In the genomic region with DNA sequence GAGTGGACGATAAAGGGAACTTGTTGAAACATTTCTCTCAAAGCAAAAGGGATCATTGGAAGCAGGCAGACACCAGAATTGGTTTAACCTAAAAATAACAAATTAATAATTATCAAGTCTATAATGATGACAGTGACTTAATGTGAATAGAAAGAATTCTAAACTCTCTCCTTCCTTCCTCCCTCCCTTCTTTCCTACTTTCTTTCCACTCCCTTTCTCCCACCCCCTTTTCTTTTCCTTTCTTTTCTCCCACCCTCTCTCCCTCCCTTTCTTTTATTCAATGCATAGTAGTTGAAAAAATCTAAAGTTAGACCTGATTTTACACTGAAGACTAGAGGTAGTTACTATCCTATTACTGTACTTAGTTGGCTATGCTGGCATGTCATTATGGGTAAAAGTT, we compare ENCODE assay signal across 27 cellular contexts. TPM values are rescaled to one million over a fixed set of nuclear protein-coding genes. Genes with fewer than 3 reads are reported as not detected.
DNase-seq lines count a peak whose midpoint lies in the region; ATAC-seq, FAIRE-seq and TF ChIP-seq lines count a peak whose summit lies in the region.
"Had no signal": no experiment of that assay in that cellular context is flagged by ENCODE, and none has a peak within 500 bp of the region (broad histone marks: within the 10 kb centered on the region; RNA-seq: fewer than 3 reads in every experiment).

No MANE protein-coding gene starts in this region.

- peak; percentile 42 for FAIRE-seq in GM19239 (lab: Jason Lieb, UNC)
- FAIRE-seq in pancreas (lab: Jason Lieb, UNC) = no peak
- FAIRE-seq: A549 had no signal

- H3K36me3 Mint-ChIP-seq in activated T-cell treated with anti-CD3 and anti-CD28 coated beads, Interleukin-2, amount 50 U/mL, for 24 hours (ENCODE audit: low read depth) = peaks cover 83% of the 10 kb centered on the region
- H3K36me3 Mint-ChIP-seq in activated naive CD8-positive, alpha-beta T cell treated with anti-CD3 and anti-CD28 coated beads for 36 hours = peaks cover 68% of the 10 kb centered on the region
- H3K36me3 Mint-ChIP-seq in natural killer cell (peaks cover 41% of the 10 kb centered on the region), Calu3 (ENCODE audit: insufficient read depth, unreplicated experiment) (peaks cover 5% of the 10 kb centered on the region)

- whole genome bisulfite sequencing in pancreas, 2 donors = 69 to 86% methylated on average over 1 of the region's 1 CpG

- TF ChIP-seq CTCF in natural killer cell (IDR thresholded peaks at IDR 0.05) (no peak), pancreas (IDR thresholded peaks at IDR 0.05) (no peak), Calu3 (IDR thresholded peaks at IDR 0.05; ENCODE audit: unreplicated experiment) (no peak)

- no peak overlapping the region for H3K4me3 ChIP-seq in pancreas
- H3K4me3 ChIP-seq: A549, ascending aorta, gastroesophageal sphincter, left ventricle myocardium inferior had no signal

- ATAC-seq in natural killer cell (no peak), pancreas (no peak), GM18520 (IDR thresholded peaks at IDR 0.05; ENCODE audit: unreplicated experiment) (no peak)
- ATAC-seq: A549, gastroesophageal sphincter had no signal

- intact Hi-C loops in natural killer cell (cut with micrococcal nuclease) = no loop called here
- intact Hi-C loops in pancreas (cut with DNase I) = no loop called here
- intact Hi-C loops in Calu3 (cut with micrococcal nuclease; ENCODE audit: unreplicated experiment) = no loop called here

- H3K4me1 Mint-ChIP-seq in activated T-cell treated with anti-CD3 and anti-CD28 coated beads, Interleukin-2, amount 50 U/mL, for 24 hours (ENCODE audit: low read depth) = peaks cover 79% of the 10 kb centered on the region
- peaks cover 77% of the 10 kb centered on the region for H3K4me1 Mint-ChIP-seq in activated naive CD8-positive, alpha-beta T cell treated with anti-CD3 and anti-CD28 coated beads for 36 hours
- H3K4me1 Mint-ChIP-seq in natural killer cell = peaks cover 62 to 82% of the 10 kb centered on the region in 2 donors
- H3K4me1 Mint-ChIP-seq in Calu3 (ENCODE audit: low read depth, unreplicated experiment) = peaks cover 7% of the 10 kb centered on the region

- H3K27me3 Mint-ChIP-seq in activated T-cell treated with anti-CD3 and anti-CD28 coated beads, Interleukin-2, amount 50 U/mL, for 24 hours = no peaks in the 10 kb centered on the region
- H3K27me3 Mint-ChIP-seq in activated naive CD8-positive, alpha-beta T cell treated with anti-CD3 and anti-CD28 coated beads for 36 hours = no peaks in the 10 kb centered on the region
- no peaks in the 10 kb centered on the region for H3K27me3 Mint-ChIP-seq in natural killer cell (ENCODE audit: low read depth in 2 of 2)
- no peaks in the 10 kb centered on the region for H3K27me3 Mint-ChIP-seq in Calu3 (ENCODE audit: unreplicated experiment)

- no TSS peak for BruUV-seq in Calu3 (replicated peaks; lab: Mats Ljungman, UMichigan)

- H3K4me3 Mint-ChIP-seq in activated T-cell treated with anti-CD3 and anti-CD28 coated beads, Interleukin-2, amount 50 U/mL, for 24 hours = no peak overlapping the region
- H3K4me3 Mint-ChIP-seq in activated naive CD8-positive, alpha-beta T cell treated with anti-CD3 and anti-CD28 coated beads for 36 hours = no peak overlapping the region
- H3K4me3 Mint-ChIP-seq in natural killer cell (no peak overlapping the region), Calu3 (ENCODE audit: low read depth, unreplicated experiment) (no peak overlapping the region)
- H3K4me3 Mint-ChIP-seq: H9 had no signal

- no peak overlapping the region for H3K27ac ChIP-seq in pancreas
- H3K27ac ChIP-seq: A549, ascending aorta, gastroesophageal sphincter, left ventricle myocardium inferior, VCaP had no signal

- CTCF ChIA-PET in Calu3 (lab: Charles Lee) = no interaction called here

- no peaks in the 10 kb centered on the region for H3K9me3 ChIP-seq in pancreas
- H3K9me3 ChIP-seq: A549, ascending aorta, gastroesophageal sphincter, left ventricle myocardium inferior had no signal

- no peaks in the 10 kb centered on the region for H3K27me3 ChIP-seq in pancreas
- H3K27me3 ChIP-seq: ascending aorta, gastroesophageal sphincter had no signal

- H3K36me3 ChIP-seq in pancreas = no peaks in the 10 kb centered on the region
- H3K36me3 ChIP-seq: ascending aorta, gastroesophageal sphincter, left ventricle myocardium inferior had no signal

- H3K27ac Mint-ChIP-seq in activated T-cell treated with anti-CD3 and anti-CD28 coated beads, Interleukin-2, amount 50 U/mL, for 24 hours = peak overlapping the region; percentile 93
- peak overlapping the region; percentile 86 for H3K27ac Mint-ChIP-seq in activated naive CD8-positive, alpha-beta T cell treated with anti-CD3 and anti-CD28 coated beads for 36 hours
- H3K27ac Mint-ChIP-seq in natural killer cell = peak overlapping the region; percentile 84 to 88
- no peak overlapping the region for H3K27ac Mint-ChIP-seq in Calu3 (ENCODE audit: unreplicated experiment)
- H3K27ac Mint-ChIP-seq: H9 had no signal

- H3K4me1 ChIP-seq in pancreas = peaks cover 0 to under 1% (median 0%) of the 10 kb centered on the region in 3 donors
- H3K4me1 ChIP-seq: A549, ascending aorta, gastroesophageal sphincter, left ventricle myocardium inferior had no signal

- no peak for DNase-seq in activated T-cell treated with anti-CD3 and anti-CD28 coated beads, Interleukin-2, amount 50 U/mL, for 24 hours
- no peak for DNase-seq in activated T-cell treated with anti-CD3 and anti-CD28 coated beads for 4 hours
- DNase-seq in GM19239 (ENCODE audit: insufficient read length, low spot score) = no peak
- DNase-seq in activated naive CD8-positive, alpha-beta T cell treated with anti-CD3 and anti-CD28 coated beads for 36 hours = no peak
- no peak for DNase-seq in natural killer cell
- DNase-seq in pancreas = no peak
- DNase-seq in Calu3 = no peak
- DNase-seq: activated CD8-positive, alpha-beta memory T cell treated with anti-CD3 and anti-CD28 coated beads, Interleukin-2, amount 50 U/mL, for 48 hours; activated gamma-delta T cell treated with Interleukin-2 at 50 U/mL for 16 hours; AML-193; COR-L47; GDM1; H9; hypothalamus; IMR-90; left ventricle myocardium inferior; NCI-H1048; NCI-H1694; NCI-H2171; NCI-H510A; T-helper 9 cell; trophoblast cell had no signal

- no peaks in the 10 kb centered on the region for H3K9me3 Mint-ChIP-seq in activated T-cell treated with anti-CD3 and anti-CD28 coated beads, Interleukin-2, amount 50 U/mL, for 24 hours
- H3K9me3 Mint-ChIP-seq in activated naive CD8-positive, alpha-beta T cell treated with anti-CD3 and anti-CD28 coated beads for 36 hours = peaks cover 1% of the 10 kb centered on the region
- H3K9me3 Mint-ChIP-seq in natural killer cell = no peaks in the 10 kb centered on the region
- H3K9me3 Mint-ChIP-seq in Calu3 (ENCODE audit: low read depth, unreplicated experiment) = no peaks in the 10 kb centered on the region
- H3K9me3 Mint-ChIP-seq: H9 had no signal

RNA-seq across cellular contexts. Expression of a gene that starts 55.7 kb away (rescaled TPM):
- total RNA-seq in activated naive CD8-positive, alpha-beta T cell treated with anti-CD3 and anti-CD28 coated beads for 36 hours = 100 to 1,000 TPM; 421 to 422 TPM
- total RNA-seq in natural killer cell (1,000 to 10,000 TPM; 1,142 to 1,334 (median 1,200) TPM), pancreas (10 to 100 TPM in 2 of 6 donors, 1 to 10 TPM in 4; 1.6 to 20.5 (median 5.4) TPM), Calu3 (2022) (not detected in 2 replicates)
- under 1 TPM; 0.59 to 0.76 TPM for polyA plus RNA-seq in pancreas
- total RNA-seq: H9, IMR-90 had no signal
- polyA plus RNA-seq: A549, IMR-90 had no signal

Comparison
In these comparisons a context has a peak if more than half of its experiments do, and no peak if none do; other contexts are left out.
1. RNA of a gene that starts 55.7 kb away (total RNA-seq): 1,142 to 1,334 TPM in natural killer cell and 421 to 422 TPM in activated naive CD8-positive, alpha-beta T cell treated with anti-CD3 and anti-CD28 coated beads for 36 hours; 1.6 to 20.5 TPM in pancreas and not detected in Calu3; every median in the first group is over 10 times any median in the second.